Comparison of ENCODE assay signal across 1 cellular context in the genomic region with DNA sequence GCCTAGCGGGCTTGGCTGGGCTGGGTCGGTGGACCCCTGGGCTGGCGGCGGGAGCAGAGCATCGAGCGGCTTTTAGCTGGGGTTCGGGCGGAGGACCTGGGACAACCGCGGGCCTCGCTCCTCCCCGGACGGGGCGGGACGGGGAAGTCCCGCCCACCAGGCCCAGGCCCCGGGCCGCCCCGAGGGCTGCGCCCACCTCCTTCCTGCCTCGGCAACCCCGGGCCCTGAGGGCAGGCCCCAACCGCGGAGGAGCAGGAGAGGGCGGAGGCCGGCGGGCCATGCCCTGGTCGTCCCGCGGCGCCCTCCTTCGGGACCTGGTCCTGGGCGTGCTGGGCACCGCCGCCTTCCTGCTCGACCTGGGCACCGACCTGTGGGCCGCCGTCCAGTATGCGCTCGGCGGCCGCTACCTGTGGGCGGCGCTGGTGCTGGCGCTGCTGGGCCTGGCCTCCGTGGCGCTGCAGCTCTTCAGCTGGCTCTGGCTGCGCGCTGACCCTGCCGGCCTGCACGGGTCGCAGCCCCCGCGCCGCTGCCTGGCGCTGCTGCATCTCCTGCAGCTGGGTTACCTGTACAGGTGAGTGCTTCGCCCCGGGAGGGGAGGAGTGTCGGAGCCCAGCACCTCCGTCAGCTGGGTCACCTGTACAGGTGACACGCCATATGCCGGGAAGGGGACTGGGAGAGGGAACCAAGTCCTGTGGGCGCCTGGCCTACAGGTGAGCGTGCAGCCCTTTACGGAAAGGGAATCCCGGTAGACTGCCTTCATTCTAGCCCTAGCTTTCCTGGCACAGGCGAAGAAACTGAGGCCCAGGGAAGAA.
TF ChIP-seq lines count a peak whose summit lies in the region.

A gene with protein sequence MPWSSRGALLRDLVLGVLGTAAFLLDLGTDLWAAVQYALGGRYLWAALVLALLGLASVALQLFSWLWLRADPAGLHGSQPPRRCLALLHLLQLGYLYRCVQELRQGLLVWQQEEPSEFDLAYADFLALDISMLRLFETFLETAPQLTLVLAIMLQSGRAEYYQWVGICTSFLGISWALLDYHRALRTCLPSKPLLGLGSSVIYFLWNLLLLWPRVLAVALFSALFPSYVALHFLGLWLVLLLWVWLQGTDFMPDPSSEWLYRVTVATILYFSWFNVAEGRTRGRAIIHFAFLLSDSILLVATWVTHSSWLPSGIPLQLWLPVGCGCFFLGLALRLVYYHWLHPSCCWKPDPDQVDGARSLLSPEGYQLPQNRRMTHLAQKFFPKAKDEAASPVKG (plus strand): TSS at position 182 of the 812 bp plus-strand sequence. CDS start 97 bp downstream, at position 279.

TF ChIP-seq in IMR-90, 13 proteins besides CTCF, POLR2A, EP300 and RAD21:
- peak; percentile 3; the same call in 1 of the 2 replicates for TF ChIP-seq SMC3 (IDR thresholded peaks at IDR 0.05; ENCODE audit: low read depth, low read length)
- TF ChIP-seq CHD1 (IDR thresholded peaks at IDR 0.05; ENCODE audit: low read depth, low read length) = no peak
